Comparison of ENCODE assay signal across 1 cellular context in the genomic region with DNA sequence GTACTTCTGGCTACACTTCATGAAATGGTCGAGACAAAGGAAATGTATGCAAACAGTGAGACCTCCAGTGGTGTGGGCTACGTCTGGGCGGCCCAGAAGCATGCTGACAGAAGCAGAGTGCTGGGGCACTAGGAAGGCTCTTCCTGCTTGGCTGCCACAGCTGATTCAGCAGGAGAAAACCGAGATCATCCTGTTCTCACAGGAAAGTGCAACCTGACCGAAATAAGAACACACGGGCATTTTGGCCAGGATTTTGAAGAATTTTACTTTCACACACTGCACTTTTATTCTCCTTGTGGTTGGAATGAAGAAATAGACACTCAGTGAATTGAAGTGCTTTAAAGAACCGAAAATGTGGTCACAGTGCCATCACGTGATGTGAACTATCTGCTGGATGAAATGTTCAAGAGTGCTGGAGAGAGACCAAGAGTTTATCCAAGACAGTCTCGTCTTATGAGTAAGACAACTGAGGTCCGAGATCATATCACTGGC.
TF ChIP-seq lines count a peak whose summit lies in the region.

No MANE protein-coding gene starts in this region.

TF ChIP-seq in GM23338, 12 proteins besides CTCF, POLR2A, EP300 and RAD21 (continued from another document):
- TF ChIP-seq, protein P1, sequence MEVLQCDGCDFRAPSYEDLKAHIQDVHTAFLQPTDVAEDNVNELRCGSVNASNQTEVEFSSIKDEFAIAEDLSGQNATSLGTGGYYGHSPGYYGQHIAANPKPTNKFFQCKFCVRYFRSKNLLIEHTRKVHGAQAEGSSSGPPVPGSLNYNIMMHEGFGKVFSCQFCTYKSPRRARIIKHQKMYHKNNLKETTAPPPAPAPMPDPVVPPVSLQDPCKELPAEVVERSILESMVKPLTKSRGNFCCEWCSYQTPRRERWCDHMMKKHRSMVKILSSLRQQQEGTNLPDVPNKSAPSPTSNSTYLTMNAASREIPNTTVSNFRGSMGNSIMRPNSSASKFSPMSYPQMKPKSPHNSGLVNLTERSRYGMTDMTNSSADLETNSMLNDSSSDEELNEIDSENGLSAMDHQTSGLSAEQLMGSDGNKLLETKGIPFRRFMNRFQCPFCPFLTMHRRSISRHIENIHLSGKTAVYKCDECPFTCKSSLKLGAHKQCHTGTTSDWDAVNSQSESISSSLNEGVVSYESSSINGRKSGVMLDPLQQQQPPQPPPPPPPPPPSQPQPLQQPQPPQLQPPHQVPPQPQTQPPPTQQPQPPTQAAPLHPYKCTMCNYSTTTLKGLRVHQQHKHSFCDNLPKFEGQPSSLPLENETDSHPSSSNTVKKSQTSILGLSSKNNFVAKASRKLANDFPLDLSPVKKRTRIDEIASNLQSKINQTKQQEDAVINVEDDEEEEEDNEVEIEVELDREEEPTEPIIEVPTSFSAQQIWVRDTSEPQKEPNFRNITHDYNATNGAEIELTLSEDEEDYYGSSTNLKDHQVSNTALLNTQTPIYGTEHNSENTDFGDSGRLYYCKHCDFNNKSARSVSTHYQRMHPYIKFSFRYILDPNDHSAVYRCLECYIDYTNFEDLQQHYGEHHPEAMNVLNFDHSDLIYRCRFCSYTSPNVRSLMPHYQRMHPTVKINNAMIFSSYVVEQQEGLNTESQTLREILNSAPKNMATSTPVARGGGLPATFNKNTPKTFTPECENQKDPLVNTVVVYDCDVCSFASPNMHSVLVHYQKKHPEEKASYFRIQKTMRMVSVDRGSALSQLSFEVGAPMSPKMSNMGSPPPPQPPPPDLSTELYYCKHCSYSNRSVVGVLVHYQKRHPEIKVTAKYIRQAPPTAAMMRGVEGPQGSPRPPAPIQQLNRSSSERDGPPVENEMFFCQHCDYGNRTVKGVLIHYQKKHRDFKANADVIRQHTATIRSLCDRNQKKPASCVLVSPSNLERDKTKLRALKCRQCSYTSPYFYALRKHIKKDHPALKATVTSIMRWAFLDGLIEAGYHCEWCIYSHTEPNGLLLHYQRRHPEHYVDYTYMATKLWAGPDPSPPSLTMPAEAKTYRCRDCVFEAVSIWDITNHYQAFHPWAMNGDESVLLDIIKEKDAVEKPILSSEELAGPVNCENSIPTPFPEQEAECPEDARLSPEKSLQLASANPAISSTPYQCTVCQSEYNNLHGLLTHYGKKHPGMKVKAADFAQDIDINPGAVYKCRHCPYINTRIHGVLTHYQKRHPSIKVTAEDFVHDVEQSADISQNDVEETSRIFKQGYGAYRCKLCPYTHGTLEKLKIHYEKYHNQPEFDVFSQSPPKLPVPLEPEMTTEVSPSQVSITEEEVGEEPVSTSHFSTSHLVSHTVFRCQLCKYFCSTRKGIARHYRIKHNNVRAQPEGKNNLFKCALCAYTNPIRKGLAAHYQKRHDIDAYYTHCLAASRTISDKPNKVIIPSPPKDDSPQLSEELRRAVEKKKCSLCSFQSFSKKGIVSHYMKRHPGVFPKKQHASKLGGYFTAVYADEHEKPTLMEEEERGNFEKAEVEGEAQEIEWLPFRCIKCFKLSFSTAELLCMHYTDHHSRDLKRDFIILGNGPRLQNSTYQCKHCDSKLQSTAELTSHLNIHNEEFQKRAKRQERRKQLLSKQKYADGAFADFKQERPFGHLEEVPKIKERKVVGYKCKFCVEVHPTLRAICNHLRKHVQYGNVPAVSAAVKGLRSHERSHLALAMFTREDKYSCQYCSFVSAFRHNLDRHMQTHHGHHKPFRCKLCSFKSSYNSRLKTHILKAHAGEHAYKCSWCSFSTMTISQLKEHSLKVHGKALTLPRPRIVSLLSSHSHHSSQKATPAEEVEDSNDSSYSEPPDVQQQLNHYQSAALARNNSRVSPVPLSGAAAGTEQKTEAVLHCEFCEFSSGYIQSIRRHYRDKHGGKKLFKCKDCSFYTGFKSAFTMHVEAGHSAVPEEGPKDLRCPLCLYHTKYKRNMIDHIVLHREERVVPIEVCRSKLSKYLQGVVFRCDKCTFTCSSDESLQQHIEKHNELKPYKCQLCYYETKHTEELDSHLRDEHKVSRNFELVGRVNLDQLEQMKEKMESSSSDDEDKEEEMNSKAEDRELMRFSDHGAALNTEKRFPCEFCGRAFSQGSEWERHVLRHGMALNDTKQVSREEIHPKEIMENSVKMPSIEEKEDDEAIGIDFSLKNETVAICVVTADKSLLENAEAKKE (CRISPR knock-in tag; IDR thresholded peaks at IDR 0.05): no peak
- TF ChIP-seq, protein P2, sequence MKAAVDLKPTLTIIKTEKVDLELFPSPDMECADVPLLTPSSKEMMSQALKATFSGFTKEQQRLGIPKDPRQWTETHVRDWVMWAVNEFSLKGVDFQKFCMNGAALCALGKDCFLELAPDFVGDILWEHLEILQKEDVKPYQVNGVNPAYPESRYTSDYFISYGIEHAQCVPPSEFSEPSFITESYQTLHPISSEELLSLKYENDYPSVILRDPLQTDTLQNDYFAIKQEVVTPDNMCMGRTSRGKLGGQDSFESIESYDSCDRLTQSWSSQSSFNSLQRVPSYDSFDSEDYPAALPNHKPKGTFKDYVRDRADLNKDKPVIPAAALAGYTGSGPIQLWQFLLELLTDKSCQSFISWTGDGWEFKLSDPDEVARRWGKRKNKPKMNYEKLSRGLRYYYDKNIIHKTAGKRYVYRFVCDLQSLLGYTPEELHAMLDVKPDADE (IDR thresholded peaks at IDR 0.05): no peak
- TF ChIP-seq POLR2AphosphoS5 (IDR thresholded peaks at IDR 0.05; ENCODE audit: low read depth) (no peak), STAT1 (IDR thresholded peaks at IDR 0.05; ENCODE audit: unreplicated experiment) (no peak)
